ENCODE assay signal across 33 cellular contexts in genomic region chr2:198252472-198252871, GRCh38.
"Had no signal": no experiment of that assay in that cellular context is flagged by ENCODE, and none has a peak within 500 bp of the region (broad histone marks: within the 10 kb centered on the region; RNA-seq: fewer than 3 reads in every experiment).

No MANE protein-coding gene starts in this region.

- H3K27ac ChIP-seq: adrenal gland, ascending aorta, body of pancreas, brain microvascular endothelial cell, breast epithelium, cardiac muscle cell had no signal

- ATAC-seq: activated naive CD4-positive, alpha-beta T cell treated with anti-CD3 and anti-CD28 coated beads, Interleukin-2, amount 50 U/mL, for 72 hours; activated naive CD8-positive, alpha-beta T cell treated with anti-CD3 and anti-CD28 coated beads, Interleukin-2, amount 50 U/mL, for 24 hours; activated T-cell treated with anti-CD3 and anti-CD28 coated beads, Interleukin-2, amount 50 U/mL, for 4 hours; activated T-cell treated with anti-CD3 and anti-CD28 coated beads, Interleukin-2, amount 50 U/mL, for 72 hours; activated T-helper 17 cell treated with anti-CD3 and anti-CD28 coated beads, Interleukin-2, amount 50 U/mL, for 72 hours; body of pancreas had no signal

- DNase-seq: activated effector memory CD4-positive, alpha-beta T cell treated with anti-CD3 and anti-CD28 coated beads, Interleukin-2, amount 50 U/mL, for 16 hours; activated effector memory CD4-positive, alpha-beta T cell treated with Interleukin-2 at 50 U/mL for 16 hours; activated gamma-delta T cell; activated gamma-delta T cell treated with Interleukin-2 at 50 U/mL for 16 hours; activated naive CD4-positive, alpha-beta T cell; activated naive CD4-positive, alpha-beta T cell treated with anti-CD3 and anti-CD28 coated beads for 36 hours; activated naive CD4-positive, alpha-beta T cell treated with anti-CD3 and anti-CD28 coated beads, Interleukin-2, amount 10 ng/mL, durations not matched to agents 7 days and 5 days; activated naive CD4-positive, alpha-beta T cell treated with anti-CD3 and anti-CD28 coated beads, Interleukin-2, amount 50 U/mL, for 16 hours; activated naive CD4-positive, alpha-beta T cell treated with Interleukin-2 at 50 U/mL for 16 hours; activated naive CD8-positive, alpha-beta T cell treated with anti-CD3 and anti-CD28 coated beads for 36 hours; activated naive CD8-positive, alpha-beta T cell treated with anti-CD3 and anti-CD28 coated beads, Interleukin-2, amount 10 ng/mL, durations not matched to agents 7 days and 5 days; activated naive CD8-positive, alpha-beta T cell treated with anti-CD3 and anti-CD28 coated beads, Interleukin-2, amount 50 U/mL, for 24 hours; activated T-cell treated with anti-CD3 and anti-CD28 coated beads for 4 hours; activated T-cell treated with anti-CD3 and anti-CD28 coated beads, Interleukin-2, amount 50 U/mL, for 1 hour; activated T-cell treated with anti-CD3 and anti-CD28 coated beads, Interleukin-2, amount 50 U/mL, for 24 hours; activated T-cell treated with anti-CD3 and anti-CD28 coated beads, Interleukin-2, amount 50 U/mL, for 4 hours; activated T-cell treated with anti-CD3 and anti-CD28 coated beads, Interleukin-2, amount 50 U/mL, for 48 hours; activated T-cell treated with anti-CD3 and anti-CD28 coated beads, Interleukin-2, amount 50 U/mL, for 72 hours; adrenal gland; amniotic stem cell; amygdala; anterior cingulate cortex; aorta; body of pancreas; brain microvascular endothelial cell; caudate nucleus; central memory CD4-positive, alpha-beta T cell; cerebellar nuclear complex had no signal

- H3K27me3 ChIP-seq: adrenal gland, ascending aorta, body of pancreas, brain microvascular endothelial cell had no signal

- H3K9me3 ChIP-seq: adrenal gland, ascending aorta, body of pancreas, breast epithelium had no signal

- H3K36me3 ChIP-seq: adrenal gland, ascending aorta, brain microvascular endothelial cell, breast epithelium, cardiac muscle cell had no signal

- H3K4me3 ChIP-seq: adrenal gland, ascending aorta, body of pancreas, breast epithelium, cardiac muscle cell had no signal

- H3K4me1 ChIP-seq: adrenal gland, ascending aorta, body of pancreas, breast epithelium had no signal
